8 cellular contexts compared by ENCODE assay signal in genomic region chr3:195195321-195196209, GRCh38.
A peak's percentile ranks its signal among the peaks of the same experiment; 100 is the strongest.
DNase-seq lines count a peak whose midpoint lies in the region; FAIRE-seq and TF ChIP-seq lines count a peak whose summit lies in the region.

No MANE protein-coding gene starts in this region.

- no peak overlapping the region for H3K23ac ChIP-seq in H1 (ENCODE audit: insufficient read length)

- no peak overlapping the region for H3K14ac ChIP-seq in H1 (ENCODE audit: insufficient read length)

- no peak for TF ChIP-seq POLR2A in H1 (IDR thresholded peaks at IDR 0.05; ENCODE audit: control extremely low read depth in 1 of 2, low read depth in 2 of 2, low read length in 2 of 2)

- peaks cover 0 to 67% of the 10 kb centered on the region in 2 experiments; a peak in 3 of 4 replicates for H3K79me2 ChIP-seq in H1 (ENCODE audit: control insufficient read depth in 1 of 2, insufficient read depth in 2 of 2, low read length in 2 of 2)

- H4K91ac ChIP-seq in H1 (replicated peaks; ENCODE audit: insufficient read length, low read length) = peak overlapping the region; percentile 94

- H4K8ac ChIP-seq in H1 (ENCODE audit: extremely low read depth, insufficient read depth, low read length) = peak overlapping the region; percentile 66; the same call in 1 of the 2 replicates

- TF ChIP-seq EP300 in H1 (IDR thresholded peaks at IDR 0.05; ENCODE audit: borderline replicate concordance in 1 of 2, low read depth in 2 of 2, low read length in 2 of 2) = no peak

- H3K4ac ChIP-seq in H1 (replicated peaks; ENCODE audit: insufficient read length, low read depth, low read length) = no peak overlapping the region

- H4K5ac ChIP-seq in H1 (ENCODE audit: insufficient read length, low read depth, low read length) = no peak overlapping the region

- no peaks in the 10 kb centered on the region for H3K36me3 ChIP-seq in HAP-1 (replicated peaks)
- no peaks in the 10 kb centered on the region for H3K36me3 ChIP-seq in H1 (ENCODE audit: control insufficient read depth in 2 of 4, insufficient read depth in 4 of 4, low read length in 3 of 4)

- peak overlapping the region; percentile 5 to 53; a peak in 3 of 4 replicates for H3K4me2 ChIP-seq in H1 (ENCODE audit: insufficient read depth in 1 of 2, low read depth in 2 of 2, low read length in 2 of 2)

- no peak overlapping the region for H2AFZ ChIP-seq in H1 (ENCODE audit: low read length)

- H2AK5ac ChIP-seq in H1 (ENCODE audit: low read depth, low read length) = peak overlapping the region; percentile 57; the same call in 1 of the 2 replicates

- H4K20me1 ChIP-seq in H1 (replicated peaks in 1 of 2; ENCODE audit: control insufficient read depth in 1 of 2, insufficient read depth in 2 of 2, low read length in 2 of 2) = peaks cover 3 to 4% of the 10 kb centered on the region in 2 experiments

- H3K27ac ChIP-seq in H1 (ENCODE audit: low read depth, low read length) = 0 out of 2 replicates have a peak overlapping the region, but pooled peaks have one; percentile 17

- H3K4me3 ChIP-seq in HAP-1 (no peak overlapping the region), H1 (ENCODE audit: extremely low read depth in 1 of 4, insufficient read depth in 2 of 4, low read depth in 3 of 4, low read length in 4 of 4) (no peak overlapping the region)

- peaks cover 4% of the 10 kb centered on the region for H3K79me1 ChIP-seq in H1 (ENCODE audit: low read depth, low read length)

- peak overlapping the region; percentile 99; the same call in 1 of the 2 replicates for H2BK12ac ChIP-seq in H1 (ENCODE audit: low read depth, low read length)

- peak in 1 of 2 experiments; percentile 31; a peak in 1 of 4 replicates for TF ChIP-seq RAD21 in H1 (IDR thresholded peaks at IDR 0.05 in 1 of 2, conservative IDR thresholded peaks at IDR 0.05 in 1 of 2; ENCODE audit: low read depth in 2 of 2, low read length in 2 of 2)

- H2BK15ac ChIP-seq in H1 (ENCODE audit: low read length) = peak overlapping the region; percentile 97; the same call in 1 of the 2 replicates

- H2BK5ac ChIP-seq in H1 (ENCODE audit: low read depth, low read length) = peak overlapping the region; percentile 96

- H3K4me1 ChIP-seq in HAP-1 = peaks cover 16% of the 10 kb centered on the region
- peaks cover 9 to 19% (median 10%) of the 10 kb centered on the region in 4 experiments for H3K4me1 ChIP-seq in H1 (replicated peaks in 1 of 4; ENCODE audit: control insufficient read depth in 3 of 4, insufficient read depth in 4 of 4, low read length in 3 of 4)

- peak in 1 of 3 experiments; percentile 32; a peak in 2 of 4 replicates for TF ChIP-seq CTCF in H1 (IDR thresholded peaks at IDR 0.05; ENCODE audit: control extremely low read depth in 1 of 3, insufficient read depth in 1 of 3, low read depth in 1 of 3, low read length in 3 of 3)

- peak overlapping the region; percentile 86; the same call in 1 of the 2 replicates for H2BK20ac ChIP-seq in H1 (ENCODE audit: low read length)

- WGBS in H1 (ENCODE audit: extremely low coverage in 1 of 2, insufficient coverage in 1 of 2, insufficient read length in 1 of 2, insufficient replicate concordance in 2 of 2, low coverage in 1 of 2, low lambda C conversion rate in 2 of 2, missing lambda C conversion rate in 1 of 2), 2 experiments = 51% methylated on average over 15 of the region's 17 CpGs; no CpG with 5 or more reads in 1 of the 2 experiments

- DNase-seq in HAP-1 (ENCODE audit: low spot score in 2 of 2) (peak; percentile 80 to 90), NCI-H2107 (lab: John Stamatoyannopoulos, UW) (peak; percentile 82), H1 (ENCODE audit: low read depth in 1 of 2, low spot score in 2 of 2) (peak in 1 of 2 experiments; percentile 31), nucleus accumbens (lab: John Stamatoyannopoulos, UW) (peak in 48 of 56 donors; percentile 24 to 83 (median 58)), activated gamma-delta T cell (lab: John Stamatoyannopoulos, UW) (no peak), hepatic stellate cell (ENCODE audit: low spot score) (no peak), NCI-H82 (lab: John Stamatoyannopoulos, UW) (no peak), NK-92 (lab: John Stamatoyannopoulos, UW; ENCODE audit: unreplicated experiment) (no peak)

- no peaks in the 10 kb centered on the region for H3K23me2 ChIP-seq in H1 (ENCODE audit: low read depth, low read length)

- no peak overlapping the region for H2BK120ac ChIP-seq in H1 (replicated peaks; ENCODE audit: low read depth, low read length)

- POLR2A ChIA-PET in H1 (lab: Charles Lee; ENCODE audit: partially characterized antibody) = interaction anchor here (1.0 to 3.1 kb wide), 2 partner anchors 12 to 14 kb away, joined by 4 to 9 read pairs; no protein-coding TSS in a partner anchor

- 0 out of 2 replicates have a peak, but pooled peaks cover 2% of the 10 kb centered on the region for H3K9me3 ChIP-seq in HAP-1
- H3K9me3 ChIP-seq in H1 (ENCODE audit: insufficient read depth in 2 of 2, low read depth in 1 of 2, low read length in 1 of 2) = peaks cover 0 to 10% of the 10 kb centered on the region in 2 experiments; a peak in 2 of 4 replicates

- H3K27me3 ChIP-seq in HAP-1 (ENCODE audit: low read depth) = no peaks in the 10 kb centered on the region
- no peaks in the 10 kb centered on the region for H3K27me3 ChIP-seq in H1 (replicated peaks in 1 of 4; ENCODE audit: control insufficient read depth in 3 of 4, extremely low read depth in 1 of 4, insufficient read depth in 3 of 4, low read length in 3 of 4)

- CTCF ChIA-PET in H1 (lab: Charles Lee; ENCODE audit: partially characterized antibody) = interaction anchor here (0.6 to 2.2 kb wide), 14 partner anchors 8 to 455 kb away, joined by 3 to 7 read pairs (median 3); no protein-coding TSS in a partner anchor

- H3K56ac ChIP-seq in H1 (replicated peaks; ENCODE audit: insufficient read length, low read depth, low read length) = no peak overlapping the region

- H3K18ac ChIP-seq in H1 (ENCODE audit: extremely low read depth, low read length) = peak overlapping the region; percentile 94

- in situ Hi-C loops in HAP-1 (cut with MboI; ENCODE audit: low sequenced_read_pairs) = no loop called here

- FAIRE-seq in H1 (lab: Jason Lieb, UNC) = no peak

- H3K9ac ChIP-seq in H1 (replicated peaks in 1 of 4; ENCODE audit: extremely low read depth in 1 of 4, low read depth in 3 of 4, low read length in 3 of 4) = no peak overlapping the region

TF ChIP-seq in H1, 55 proteins besides CTCF, POLR2A, EP300 and RAD21:
- no peak for TF ChIP-seq BCL11A (IDR thresholded peaks at IDR 0.05; ENCODE audit: low read depth in 2 of 2, low read length in 2 of 2)
- TF ChIP-seq EZH2 (IDR thresholded peaks at IDR 0.05; ENCODE audit: low read depth, low read length, severe bottlenecking) = no peak
- TF ChIP-seq TBP (IDR thresholded peaks at IDR 0.05; ENCODE audit: low read depth, low read length) = 0 out of 2 replicates have a peak, but pooled peaks have one; percentile 21
- TF ChIP-seq KDM4A (IDR thresholded peaks at IDR 0.05; ENCODE audit: low read depth, low read length, severe bottlenecking) = no peak
- no peak for TF ChIP-seq SUZ12 (IDR thresholded peaks at IDR 0.05; ENCODE audit: low read length)
- 0 out of 2 replicates have a peak, but pooled peaks have one; percentile 17 for TF ChIP-seq SP4 (IDR thresholded peaks at IDR 0.05; ENCODE audit: low read length)
- TF ChIP-seq NANOG (IDR thresholded peaks at IDR 0.05; ENCODE audit: insufficient read depth, low read depth, low read length, poor library complexity, severe bottlenecking) = no peak
- no peak for TF ChIP-seq E2F6 (IDR thresholded peaks at IDR 0.05)
- TF ChIP-seq SRF (IDR thresholded peaks at IDR 0.05; ENCODE audit: low read depth, low read length) = no peak
- peak; percentile 25; the same call in 1 of the 2 replicates for TF ChIP-seq YY1 (IDR thresholded peaks at IDR 0.05; ENCODE audit: low read depth, low read length)
- TF ChIP-seq MAFK (IDR thresholded peaks at IDR 0.05; ENCODE audit: low read depth, low read length) = no peak
- no peak for TF ChIP-seq CTBP2 (IDR thresholded peaks at IDR 0.05; ENCODE audit: borderline replicate concordance, insufficient read depth, insufficient read length, low read length)
- TF ChIP-seq POLR2AphosphoS5 (IDR thresholded peaks at IDR 0.05; ENCODE audit: low read depth, low read length) = no peak
- no peak for TF ChIP-seq ZNF274 (IDR thresholded peaks at IDR 0.05; ENCODE audit: borderline replicate concordance, extremely low read depth, low read length)
- TF ChIP-seq SIN3A (conservative IDR thresholded peaks at IDR 0.05 in 1 of 2, IDR thresholded peaks at IDR 0.05 in 1 of 2; ENCODE audit: low read depth in 1 of 2, low read length in 2 of 2) = 0 out of 4 replicates have a peak, but pooled peaks of 1 of the 2 experiments have one; percentile 42
- 0 out of 4 replicates have a peak, but pooled peaks of 1 of the 2 experiments have one; percentile 72 for TF ChIP-seq HDAC2 (IDR thresholded peaks at IDR 0.05; ENCODE audit: borderline replicate concordance in 1 of 2, low read depth in 2 of 2, low read length in 2 of 2)
- TF ChIP-seq TEAD4 (IDR thresholded peaks at IDR 0.05; ENCODE audit: low read depth, low read length) = no peak
- TF ChIP-seq JUN (IDR thresholded peaks at IDR 0.05; ENCODE audit: low read depth, low read length) = no peak
- TF ChIP-seq TCF12 (IDR thresholded peaks at IDR 0.05; ENCODE audit: low read depth, low read length) = no peak
- peak; percentile 1; the same call in 1 of the 2 replicates for TF ChIP-seq MAX (IDR thresholded peaks at IDR 0.05)

Comparison
In these comparisons a context has a peak if more than half of its experiments do, and no peak if none do; other contexts are left out.
1. DNase-seq: peak in HAP-1 (2 of 2), NCI-H2107 (single experiment) and nucleus accumbens (48 of 56); none in activated gamma-delta T cell (single experiment), hepatic stellate cell (single experiment), NCI-H82 (single experiment) and NK-92 (single experiment).